In the genomic region with DNA sequence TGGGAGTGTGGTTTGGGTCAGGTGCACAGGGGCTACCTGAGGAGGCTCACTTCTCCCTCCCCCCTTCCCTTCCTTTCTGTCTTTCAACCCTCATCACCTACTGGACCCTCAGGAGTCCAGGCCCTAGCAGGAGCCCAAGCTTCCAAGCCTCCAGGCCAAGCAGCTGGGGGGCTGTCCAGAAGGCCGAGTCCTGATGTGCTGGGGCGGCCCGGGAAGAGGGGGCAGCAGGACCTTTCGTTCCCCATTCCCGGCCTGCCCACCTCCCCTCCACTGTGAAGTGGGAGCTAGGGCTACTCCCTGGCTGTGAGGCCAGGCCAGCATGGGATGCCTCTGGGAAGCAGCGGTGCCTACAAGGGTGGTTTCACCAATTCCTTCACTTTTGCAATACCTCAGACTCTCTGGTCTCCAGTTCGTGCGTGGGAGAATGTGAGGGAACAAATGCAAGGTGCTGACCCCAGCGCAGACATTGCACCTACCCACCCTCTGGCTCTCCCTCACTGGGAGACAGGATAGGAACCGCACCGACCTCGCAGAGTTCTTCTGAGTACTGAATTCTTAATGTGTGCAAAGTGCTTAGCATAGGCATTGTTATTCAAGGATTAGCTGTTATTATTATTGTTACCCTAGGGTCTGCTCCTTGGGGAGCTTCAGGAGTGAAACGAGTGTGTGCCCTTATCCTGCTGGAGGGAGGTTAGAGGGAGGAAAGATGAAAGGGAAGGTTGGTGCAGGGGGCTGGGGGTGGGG, we compare ENCODE assay signal across 11 cellular contexts. TPM values are rescaled to one million over a fixed set of nuclear protein-coding genes. Genes with fewer than 3 reads are reported as not detected.
DNase-seq lines count a peak whose midpoint lies in the region; ATAC-seq and TF ChIP-seq lines count a peak whose summit lies in the region.
"Had no signal": no experiment of that assay in that cellular context is flagged by ENCODE, and none has a peak within 500 bp of the region (broad histone marks: within the 10 kb centered on the region; RNA-seq: fewer than 3 reads in every experiment).

No MANE protein-coding gene starts in this region.

- no peak overlapping the region for H3K27ac Mint-ChIP-seq in GM23338

- H3K9me3 ChIP-seq in breast epithelium (no peaks in the 10 kb centered on the region), lower lobe of right lung (no peaks in the 10 kb centered on the region), skeletal muscle tissue (ENCODE audit: control insufficient read depth in 3 of 3, low read length in 3 of 3) (no peaks in the 10 kb centered on the region), OCI-LY7 (ENCODE audit: low read length) (no peaks in the 10 kb centered on the region)
- H3K9me3 ChIP-seq: Caco-2, right lobe of liver had no signal

- H3K27ac ChIP-seq in GM23338 (ENCODE audit: low read depth) (no peak overlapping the region), breast epithelium (peak overlapping the region; percentile 93 to 96), lower lobe of right lung (peak overlapping the region; percentile 84), skeletal muscle tissue (ENCODE audit: low read depth, low read length) (no peak overlapping the region), OCI-LY7 (ENCODE audit: low read depth, low read length, poor library complexity, severe bottlenecking) (no peak overlapping the region)
- H3K27ac ChIP-seq: right lobe of liver had no signal

- H3K4me2 ChIP-seq in GM23338 (peak overlapping the region; percentile 58), OCI-LY7 (ENCODE audit: low read length) (no peak overlapping the region)

- peaks cover 59% of the 10 kb centered on the region for H3K4me1 Mint-ChIP-seq in GM23338

- TF ChIP-seq CTCF in GM23338 (conservative IDR thresholded peaks at IDR 0.05; ENCODE audit: low read depth in 2 of 2) (no peak), breast epithelium (IDR thresholded peaks at IDR 0.05) (no peak), lower lobe of right lung (IDR thresholded peaks at IDR 0.05) (no peak), OCI-LY7 (conservative IDR thresholded peaks at IDR 0.05; ENCODE audit: low read length) (no peak)

- H3K36me3 ChIP-seq in GM23338 (ENCODE audit: insufficient read depth) (no peaks in the 10 kb centered on the region), breast epithelium (no peaks in the 10 kb centered on the region), lower lobe of right lung (no peaks in the 10 kb centered on the region), skeletal muscle tissue (ENCODE audit: control insufficient read depth in 3 of 3, insufficient read depth in 3 of 3, low read length in 3 of 3) (no peaks in the 10 kb centered on the region), OCI-LY7 (ENCODE audit: insufficient read depth, low read length) (no peaks in the 10 kb centered on the region)
- H3K36me3 ChIP-seq: right lobe of liver had no signal

- peaks cover 93% of the 10 kb centered on the region for H3K27me3 Mint-ChIP-seq in GM23338 (ENCODE audit: insufficient read depth, low read depth, poor library complexity)

- BruUV-seq in OCI-LY7 (replicated peaks; lab: Mats Ljungman, UMichigan), result no TSS peak

- no peaks in the 10 kb centered on the region; the same call in 2 of the 3 replicates for H3K9me3 Mint-ChIP-seq in GM23338

- H4K20me1 ChIP-seq in GM23338 (replicated peaks; ENCODE audit: insufficient read depth), result peaks cover 19% of the 10 kb centered on the region
- no peaks in the 10 kb centered on the region for H4K20me1 ChIP-seq in OCI-LY7 (ENCODE audit: insufficient read depth, low read length)

- POLR2A ChIA-PET in OCI-LY7 (lab: Charles Lee), result no interaction called here

- no peaks in the 10 kb centered on the region for H3K36me3 Mint-ChIP-seq in GM23338 (ENCODE audit: low read depth)

- H3K9me2 ChIP-seq in GM23338 (ENCODE audit: insufficient read depth) (no peaks in the 10 kb centered on the region), OCI-LY7 (ENCODE audit: insufficient read depth, low read length) (no peaks in the 10 kb centered on the region)

- CTCF ChIA-PET in OCI-LY7 (lab: Charles Lee; ENCODE audit: unreplicated experiment), result no interaction called here

- H3F3A ChIP-seq in GM23338 (replicated peaks; ENCODE audit: low read depth), result 0 out of 2 replicates have a peak, but pooled peaks cover 3% of the 10 kb centered on the region

- H3K4me1 ChIP-seq in GM23338 (ENCODE audit: insufficient read depth), result peaks cover 47% of the 10 kb centered on the region
- peaks cover 11 to 41% of the 10 kb centered on the region in 2 donors for H3K4me1 ChIP-seq in breast epithelium
- H3K4me1 ChIP-seq in lower lobe of right lung, result peaks cover 59% of the 10 kb centered on the region
- peaks cover 15 to 35% (median 34%) of the 10 kb centered on the region in 3 donors for H3K4me1 ChIP-seq in skeletal muscle tissue (ENCODE audit: control insufficient read depth in 3 of 3, insufficient read depth in 3 of 3, low read length in 3 of 3)
- no peaks in the 10 kb centered on the region for H3K4me1 ChIP-seq in OCI-LY7 (ENCODE audit: insufficient read depth, low read length, poor library complexity, severe bottlenecking)

- in situ Hi-C loops in ACHN (cut with HindIII; ENCODE audit: low pct_ligation_motif_present, low pct_unique_long_range_greater_than_20kb, low sequenced_read_pairs), result no loop called here

- peak; percentile 4 for ATAC-seq in GM23338
- no peak for ATAC-seq in lower lobe of right lung
- ATAC-seq: right lobe of liver had no signal

- H3K4me3 ChIP-seq in GM23338 (0 out of 2 replicates have a peak overlapping the region, but pooled peaks have one; percentile 28), breast epithelium (peak overlapping the region in 2 of 3 donors; percentile 79 to 87), lower lobe of right lung (peak overlapping the region; percentile 66), skeletal muscle tissue (ENCODE audit: low read length in 3 of 3) (peak overlapping the region; percentile 19 to 40 (median 22)), OCI-LY7 (ENCODE audit: low read depth, low read length, poor library complexity, severe bottlenecking) (no peak overlapping the region)
- H3K4me3 ChIP-seq: right lobe of liver had no signal

- TF ChIP-seq POLR2A in breast epithelium (IDR thresholded peaks at IDR 0.05), result no peak

- H3K79me2 ChIP-seq in GM23338 (replicated peaks; ENCODE audit: insufficient read depth), result no peaks in the 10 kb centered on the region
- H3K79me2 ChIP-seq in OCI-LY7 (ENCODE audit: insufficient read depth, low read depth, low read length), result no peaks in the 10 kb centered on the region

- H2AFZ ChIP-seq in GM23338 (no peak overlapping the region), OCI-LY7 (ENCODE audit: low read length) (no peak overlapping the region)

- DNase-seq in GM23338 (ENCODE audit: low spot score), result no peak
- no peak for DNase-seq in breast epithelium (ENCODE audit: low spot score in 2 of 2)
- DNase-seq in lower lobe of right lung, result no peak
- no peak for DNase-seq in ACHN
- DNase-seq in activated CD4-positive, alpha-beta T cell treated with anti-CD3 and anti-CD28 coated beads for 48 hours, result no peak
- DNase-seq in OCI-LY7 (ENCODE audit: low spot score), result no peak
- DNase-seq in NOMO-1 treated with DMSO at 0.1 percent for 48 hours (lab: John Stamatoyannopoulos, UW; ENCODE audit: unreplicated experiment), result no peak
- DNase-seq: activated CD8-positive, alpha-beta memory T cell treated with anti-CD3 and anti-CD28 coated beads, Interleukin-2, amount 50 U/mL, for 4 hours; Caco-2; right lobe of liver had no signal

- peak overlapping the region; percentile 53 for H3K4me3 Mint-ChIP-seq in GM23338

- H3K27me3 ChIP-seq in GM23338 (ENCODE audit: insufficient read depth) (peaks cover 94% of the 10 kb centered on the region), breast epithelium (no peaks in the 10 kb centered on the region), lower lobe of right lung (ENCODE audit: low read depth) (no peaks in the 10 kb centered on the region), skeletal muscle tissue (ENCODE audit: control insufficient read depth in 3 of 3, insufficient read depth in 3 of 3, low read length in 3 of 3) (peaks cover 3 to 26% (median 20%) of the 10 kb centered on the region in 3 donors)
- H3K27me3 ChIP-seq: right lobe of liver had no signal

- intact Hi-C loops in breast epithelium (cut with DNase I; ENCODE audit: low total_unique reads), result no loop called here
- intact Hi-C loops in lower lobe of right lung (cut with DNase I), result no loop called here
- intact Hi-C loops in OCI-LY7 (cut with micrococcal nuclease; ENCODE audit: unreplicated experiment), result no loop called here

- peak overlapping the region in 1 of 3 donors; percentile 16 for H3K9ac ChIP-seq in skeletal muscle tissue (ENCODE audit: low read depth in 1 of 3, low read length in 3 of 3)

TF ChIP-seq in GM23338, 12 proteins besides CTCF, POLR2A, EP300 and RAD21:
- peak; percentile 57 for TF ChIP-seq EZH2 (IDR thresholded peaks at IDR 0.05; ENCODE audit: low read depth, unreplicated experiment)
- no peak for TF ChIP-seq EZH2phosphoT487 (IDR thresholded peaks at IDR 0.05; ENCODE audit: unreplicated experiment)

RNA-seq across cellular contexts. Expression of gene EPHB3, which starts 2.5 kb away (rescaled TPM):
- total RNA-seq in GM23338 (2014; rRNA removed; shearing (Covaris generic)), result 1.0 and 2.0 TPM in 2 replicates
- polyA plus RNA-seq in GM23338 (2016; fragmentation: Nextera tagmentation; extraction: Ambion mirVana), result 0.54 and 0.57 TPM in 2 replicates
- total RNA-seq in breast epithelium (10 to 100 TPM in 1 of 3 donors, 1 to 10 TPM in 1, under 1 TPM in 1; 0.32 to 25.3 (median 7.9) TPM), lower lobe of right lung (4.9 TPM), skeletal muscle tissue (27.7 TPM), OCI-LY7 (2022) (not detected in 2 replicates)
- not detected in 2 replicates for total RNA-seq in OCI-LY7 (2014; rRNA removed; shearing (Covaris generic))

Comparison
In these comparisons a context has a peak if more than half of its experiments do, and no peak if none do; other contexts are left out.
1. H3K27ac ChIP-seq: peak in breast epithelium (2 of 2) and lower lobe of right lung (single experiment); none in GM23338 (single experiment), skeletal muscle tissue (single experiment) and OCI-LY7 (single experiment).